Comparison of ENCODE assay signal across 1 cellular context in the genomic region with DNA sequence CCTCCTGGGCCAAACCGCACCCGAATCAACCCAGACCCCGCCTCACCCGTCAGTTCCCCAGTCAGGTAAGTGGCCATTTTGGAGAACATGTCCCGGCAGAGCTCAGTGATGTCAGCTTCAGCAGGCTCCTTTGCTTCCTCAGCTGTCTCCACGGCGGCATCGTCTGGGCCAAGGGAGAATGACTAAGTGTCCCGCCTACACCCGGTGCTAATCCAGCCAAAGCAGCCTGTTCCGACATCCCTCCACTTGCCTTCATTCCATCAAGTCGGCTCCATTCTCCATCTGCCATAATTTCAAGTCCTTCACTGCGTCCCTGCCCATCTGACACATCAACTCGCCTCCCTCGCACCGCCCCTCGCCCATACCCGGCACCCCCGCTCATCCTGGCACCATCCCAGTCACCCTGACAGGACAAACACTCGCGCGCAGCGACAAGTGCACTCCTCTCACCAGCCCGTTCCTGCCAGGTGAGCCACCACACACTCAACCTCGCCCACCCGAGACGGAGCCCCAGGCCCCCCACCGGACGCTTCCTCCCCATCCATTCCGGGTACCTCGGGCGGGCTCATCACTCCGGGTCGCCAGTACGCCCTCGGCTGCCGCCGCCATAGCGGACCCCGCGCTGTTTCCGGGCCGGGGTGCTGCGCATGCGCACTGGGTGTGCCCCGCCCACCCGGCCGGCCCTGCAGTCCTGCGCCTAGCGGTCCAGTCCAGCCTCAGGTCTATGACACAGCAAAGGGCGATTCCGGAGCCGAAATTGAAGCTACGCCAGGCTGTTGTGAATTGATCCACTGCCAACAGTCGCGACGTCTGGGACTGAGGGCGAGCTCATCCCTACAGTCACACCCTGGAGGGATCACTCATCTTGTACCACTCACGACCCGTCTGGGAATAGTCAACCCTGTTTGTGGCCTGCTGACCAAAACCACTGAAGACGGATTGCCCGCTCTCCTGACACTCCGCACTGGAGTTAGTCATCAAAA.
A peak's percentile ranks its signal among the peaks of the same experiment; 100 is the strongest.
TF ChIP-seq lines count a peak whose summit lies in the region.

Gene BLOC1S2 (minus strand): TSS at position 630 of the 983 bp plus-strand sequence. CDS start 21 bp downstream, at position 609.

TF ChIP-seq in WTC11, 78 proteins besides CTCF, POLR2A, EP300 and RAD21 (continued from another document):
- TF ChIP-seq FOXP4 (CRISPR knock-in tag; IDR thresholded peaks at IDR 0.05) (peak; percentile 52; the same call in 1 of the 2 replicates), JUN (CRISPR knock-in tag; IDR thresholded peaks at IDR 0.05) (0 out of 2 replicates have a peak, but pooled peaks have one; percentile 68), FOXP1 (CRISPR knock-in tag; IDR thresholded peaks at IDR 0.05; ENCODE audit: borderline replicate concordance) (peak; percentile 73; the same call in 1 of the 2 replicates), CREB1 (CRISPR knock-in tag; IDR thresholded peaks at IDR 0.05) (peak; percentile 14; the same call in 1 of the 2 replicates), SP1 (CRISPR knock-in tag; conservative IDR thresholded peaks at IDR 0.05) (peak; percentile 66), CREM (CRISPR knock-in tag; IDR thresholded peaks at IDR 0.05) (peak; percentile 44; the same call in 1 of the 2 replicates), TEAD1 (CRISPR knock-in tag; IDR thresholded peaks at IDR 0.05) (peak; percentile 77; the same call in 1 of the 2 replicates), MAX (CRISPR knock-in tag; IDR thresholded peaks at IDR 0.05) (peak; percentile 87), USF1 (CRISPR knock-in tag; IDR thresholded peaks at IDR 0.05) (0 out of 2 replicates have a peak, but pooled peaks have one; percentile 46), CBFB (CRISPR knock-in tag; IDR thresholded peaks at IDR 0.05; ENCODE audit: low read depth) (no peak), FOXK1 (CRISPR knock-in tag; IDR thresholded peaks at IDR 0.05) (peak; percentile 57; the same call in 1 of the 2 replicates), NR3C1 (CRISPR knock-in tag; conservative IDR thresholded peaks at IDR 0.05; ENCODE audit: low read depth) (no peak), ARID4B (CRISPR knock-in tag; IDR thresholded peaks at IDR 0.05; ENCODE audit: borderline replicate concordance) (peak; percentile 96; the same call in 1 of the 2 replicates), ELF4 (CRISPR knock-in tag; IDR thresholded peaks at IDR 0.05; ENCODE audit: low read depth) (no peak), TEAD4 (CRISPR knock-in tag; IDR thresholded peaks at IDR 0.05) (0 out of 2 replicates have a peak, but pooled peaks have one; percentile 20), ZBTB21 (CRISPR knock-in tag; IDR thresholded peaks at IDR 0.05; ENCODE audit: borderline replicate concordance) (0 out of 2 replicates have a peak, but pooled peaks have one; percentile 32), ETV6 (CRISPR knock-in tag; IDR thresholded peaks at IDR 0.05) (peak; percentile 81), GABPB1 (CRISPR knock-in tag; IDR thresholded peaks at IDR 0.05) (0 out of 2 replicates have a peak, but pooled peaks have one; percentile 14), E2F5 (CRISPR knock-in tag; IDR thresholded peaks at IDR 0.05) (no peak)
- TF ChIP-seq, protein P1, sequence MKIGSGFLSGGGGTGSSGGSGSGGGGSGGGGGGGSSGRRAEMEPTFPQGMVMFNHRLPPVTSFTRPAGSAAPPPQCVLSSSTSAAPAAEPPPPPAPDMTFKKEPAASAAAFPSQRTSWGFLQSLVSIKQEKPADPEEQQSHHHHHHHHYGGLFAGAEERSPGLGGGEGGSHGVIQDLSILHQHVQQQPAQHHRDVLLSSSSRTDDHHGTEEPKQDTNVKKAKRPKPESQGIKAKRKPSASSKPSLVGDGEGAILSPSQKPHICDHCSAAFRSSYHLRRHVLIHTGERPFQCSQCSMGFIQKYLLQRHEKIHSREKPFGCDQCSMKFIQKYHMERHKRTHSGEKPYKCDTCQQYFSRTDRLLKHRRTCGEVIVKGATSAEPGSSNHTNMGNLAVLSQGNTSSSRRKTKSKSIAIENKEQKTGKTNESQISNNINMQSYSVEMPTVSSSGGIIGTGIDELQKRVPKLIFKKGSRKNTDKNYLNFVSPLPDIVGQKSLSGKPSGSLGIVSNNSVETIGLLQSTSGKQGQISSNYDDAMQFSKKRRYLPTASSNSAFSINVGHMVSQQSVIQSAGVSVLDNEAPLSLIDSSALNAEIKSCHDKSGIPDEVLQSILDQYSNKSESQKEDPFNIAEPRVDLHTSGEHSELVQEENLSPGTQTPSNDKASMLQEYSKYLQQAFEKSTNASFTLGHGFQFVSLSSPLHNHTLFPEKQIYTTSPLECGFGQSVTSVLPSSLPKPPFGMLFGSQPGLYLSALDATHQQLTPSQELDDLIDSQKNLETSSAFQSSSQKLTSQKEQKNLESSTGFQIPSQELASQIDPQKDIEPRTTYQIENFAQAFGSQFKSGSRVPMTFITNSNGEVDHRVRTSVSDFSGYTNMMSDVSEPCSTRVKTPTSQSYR (CRISPR knock-in tag; IDR thresholded peaks at IDR 0.05) = peak; percentile 25; the same call in 1 of the 2 replicates
